Comparison of ENCODE assay signal across 1 cellular context in the genomic region with DNA sequence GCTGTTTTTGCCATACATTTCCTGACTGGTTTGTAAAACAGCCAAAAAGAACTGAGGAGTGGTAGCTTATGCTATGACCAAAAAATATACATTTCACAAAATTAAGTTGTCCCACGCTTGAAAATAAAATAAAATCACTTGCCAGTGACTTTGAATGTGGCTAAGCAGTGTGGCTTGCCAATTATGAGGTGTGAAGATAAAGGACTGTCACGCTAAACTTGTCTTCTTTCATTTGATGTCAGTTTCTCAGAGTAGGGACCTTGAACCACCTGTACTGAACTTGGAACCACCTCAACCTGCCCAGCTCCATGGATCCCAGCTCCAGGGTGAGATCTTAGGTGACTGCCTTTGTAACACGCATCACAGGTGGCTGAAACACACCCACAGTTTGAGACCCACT.
TF ChIP-seq lines count a peak whose summit lies in the region.

No MANE protein-coding gene starts in this region.

TF ChIP-seq in HCT116, 20 proteins besides CTCF, POLR2A, EP300 and RAD21:
- TF ChIP-seq JUND (IDR thresholded peaks at IDR 0.05) (no peak), ZFX (IDR thresholded peaks at IDR 0.05) (no peak), EZH2phosphoT487 (IDR thresholded peaks at IDR 0.05; ENCODE audit: borderline replicate concordance) (no peak), ZNF274 (IDR thresholded peaks at IDR 0.05; ENCODE audit: low read depth, low read length) (no peak), FOSL1 (IDR thresholded peaks at IDR 0.05; ENCODE audit: low read depth) (no peak), EZH2 (IDR thresholded peaks at IDR 0.05) (no peak), SRF (IDR thresholded peaks at IDR 0.05; ENCODE audit: low read depth) (no peak), SIN3A (IDR thresholded peaks at IDR 0.05; ENCODE audit: low read depth) (no peak), TCF7L2 (IDR thresholded peaks at IDR 0.05; ENCODE audit: borderline replicate concordance, extremely low read depth, insufficient read depth, insufficient read length) (no peak), CEBPB (IDR thresholded peaks at IDR 0.05; ENCODE audit: low read depth) (no peak), POLR2AphosphoS5 (IDR thresholded peaks at IDR 0.05; ENCODE audit: low read depth, low read length) (no peak), ELF1 (IDR thresholded peaks at IDR 0.05; ENCODE audit: borderline replicate concordance, low read depth) (no peak), CBX3 (IDR thresholded peaks at IDR 0.05; ENCODE audit: low read depth) (no peak)
- TF ChIP-seq, protein P1, sequence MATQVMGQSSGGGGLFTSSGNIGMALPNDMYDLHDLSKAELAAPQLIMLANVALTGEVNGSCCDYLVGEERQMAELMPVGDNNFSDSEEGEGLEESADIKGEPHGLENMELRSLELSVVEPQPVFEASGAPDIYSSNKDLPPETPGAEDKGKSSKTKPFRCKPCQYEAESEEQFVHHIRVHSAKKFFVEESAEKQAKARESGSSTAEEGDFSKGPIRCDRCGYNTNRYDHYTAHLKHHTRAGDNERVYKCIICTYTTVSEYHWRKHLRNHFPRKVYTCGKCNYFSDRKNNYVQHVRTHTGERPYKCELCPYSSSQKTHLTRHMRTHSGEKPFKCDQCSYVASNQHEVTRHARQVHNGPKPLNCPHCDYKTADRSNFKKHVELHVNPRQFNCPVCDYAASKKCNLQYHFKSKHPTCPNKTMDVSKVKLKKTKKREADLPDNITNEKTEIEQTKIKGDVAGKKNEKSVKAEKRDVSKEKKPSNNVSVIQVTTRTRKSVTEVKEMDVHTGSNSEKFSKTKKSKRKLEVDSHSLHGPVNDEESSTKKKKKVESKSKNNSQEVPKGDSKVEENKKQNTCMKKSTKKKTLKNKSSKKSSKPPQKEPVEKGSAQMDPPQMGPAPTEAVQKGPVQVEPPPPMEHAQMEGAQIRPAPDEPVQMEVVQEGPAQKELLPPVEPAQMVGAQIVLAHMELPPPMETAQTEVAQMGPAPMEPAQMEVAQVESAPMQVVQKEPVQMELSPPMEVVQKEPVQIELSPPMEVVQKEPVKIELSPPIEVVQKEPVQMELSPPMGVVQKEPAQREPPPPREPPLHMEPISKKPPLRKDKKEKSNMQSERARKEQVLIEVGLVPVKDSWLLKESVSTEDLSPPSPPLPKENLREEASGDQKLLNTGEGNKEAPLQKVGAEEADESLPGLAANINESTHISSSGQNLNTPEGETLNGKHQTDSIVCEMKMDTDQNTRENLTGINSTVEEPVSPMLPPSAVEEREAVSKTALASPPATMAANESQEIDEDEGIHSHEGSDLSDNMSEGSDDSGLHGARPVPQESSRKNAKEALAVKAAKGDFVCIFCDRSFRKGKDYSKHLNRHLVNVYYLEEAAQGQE (IDR thresholded peaks at IDR 0.05; ENCODE audit: low read depth) = no peak
- TF ChIP-seq, protein P2, sequence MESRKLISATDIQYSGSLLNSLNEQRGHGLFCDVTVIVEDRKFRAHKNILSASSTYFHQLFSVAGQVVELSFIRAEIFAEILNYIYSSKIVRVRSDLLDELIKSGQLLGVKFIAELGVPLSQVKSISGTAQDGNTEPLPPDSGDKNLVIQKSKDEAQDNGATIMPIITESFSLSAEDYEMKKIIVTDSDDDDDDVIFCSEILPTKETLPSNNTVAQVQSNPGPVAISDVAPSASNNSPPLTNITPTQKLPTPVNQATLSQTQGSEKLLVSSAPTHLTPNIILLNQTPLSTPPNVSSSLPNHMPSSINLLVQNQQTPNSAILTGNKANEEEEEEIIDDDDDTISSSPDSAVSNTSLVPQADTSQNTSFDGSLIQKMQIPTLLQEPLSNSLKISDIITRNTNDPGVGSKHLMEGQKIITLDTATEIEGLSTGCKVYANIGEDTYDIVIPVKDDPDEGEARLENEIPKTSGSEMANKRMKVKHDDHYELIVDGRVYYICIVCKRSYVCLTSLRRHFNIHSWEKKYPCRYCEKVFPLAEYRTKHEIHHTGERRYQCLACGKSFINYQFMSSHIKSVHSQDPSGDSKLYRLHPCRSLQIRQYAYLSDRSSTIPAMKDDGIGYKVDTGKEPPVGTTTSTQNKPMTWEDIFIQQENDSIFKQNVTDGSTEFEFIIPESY (IDR thresholded peaks at IDR 0.05; ENCODE audit: extremely low read depth, insufficient replicate concordance, low read length) = no peak
- TF ChIP-seq, protein P3, sequence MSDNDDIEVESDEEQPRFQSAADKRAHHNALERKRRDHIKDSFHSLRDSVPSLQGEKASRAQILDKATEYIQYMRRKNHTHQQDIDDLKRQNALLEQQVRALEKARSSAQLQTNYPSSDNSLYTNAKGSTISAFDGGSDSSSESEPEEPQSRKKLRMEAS (IDR thresholded peaks at IDR 0.05) = no peak
- TF ChIP-seq, protein P4, sequence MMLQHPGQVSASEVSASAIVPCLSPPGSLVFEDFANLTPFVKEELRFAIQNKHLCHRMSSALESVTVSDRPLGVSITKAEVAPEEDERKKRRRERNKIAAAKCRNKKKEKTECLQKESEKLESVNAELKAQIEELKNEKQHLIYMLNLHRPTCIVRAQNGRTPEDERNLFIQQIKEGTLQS (IDR thresholded peaks at IDR 0.05) = no peak
